In the genomic region with DNA sequence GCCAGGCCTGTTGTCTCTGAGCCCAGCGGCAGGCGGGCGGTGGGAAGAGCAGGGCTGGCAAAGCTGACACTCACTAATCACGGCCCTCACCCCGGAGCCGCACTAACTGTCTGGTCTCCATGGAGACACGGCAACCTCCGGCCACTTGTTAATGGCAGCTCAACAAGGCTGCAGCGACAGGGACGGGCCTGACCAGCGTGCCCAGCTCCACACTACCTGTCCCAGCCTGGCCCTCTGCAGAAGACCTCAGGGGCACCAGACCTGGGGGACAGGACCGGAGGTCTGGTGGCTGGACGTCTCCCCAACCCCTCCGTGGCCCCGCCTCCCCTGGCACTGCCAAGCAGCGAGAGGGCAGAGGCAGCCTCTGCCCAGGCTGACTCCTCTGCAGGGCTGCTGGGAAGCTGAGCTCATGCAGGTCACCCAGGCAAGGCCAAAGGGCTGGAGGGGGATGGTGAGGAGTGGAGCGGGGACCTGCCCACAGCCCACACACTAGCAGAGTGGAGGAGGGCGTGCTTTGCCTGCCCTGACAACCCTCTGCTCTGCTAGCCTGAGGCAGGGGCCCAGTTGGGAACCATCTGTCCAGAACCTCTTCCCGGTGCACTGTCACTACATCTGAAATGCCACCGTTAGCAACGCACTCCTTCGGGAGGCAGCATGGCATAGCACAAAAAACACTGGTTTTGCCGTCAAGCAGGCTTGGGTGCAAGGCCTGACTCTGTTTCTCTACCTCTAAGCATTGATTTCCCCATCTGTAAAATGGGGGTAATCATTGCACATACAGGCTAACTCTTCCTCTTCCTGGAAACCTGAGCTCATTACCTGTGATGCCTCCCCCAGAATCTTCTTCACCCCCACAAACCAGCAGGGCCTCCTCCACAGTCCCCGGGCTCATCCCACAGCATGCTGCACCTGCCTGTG, we compare ENCODE assay signal across 1 cellular context.
TF ChIP-seq lines count a peak whose summit lies in the region.

No MANE protein-coding gene starts in this region.

TF ChIP-seq in HepG2, 621 proteins besides CTCF, POLR2A, EP300 and RAD21 (continued from another document and continues in another):
- TF ChIP-seq CREM (IDR thresholded peaks at IDR 0.05) (no peak), CREM (CRISPR knock-in tag; IDR thresholded peaks at IDR 0.05) (no peak), ZNF672 (CRISPR knock-in tag; IDR thresholded peaks at IDR 0.05) (no peak), HES4 (CRISPR knock-in tag; IDR thresholded peaks at IDR 0.05; ENCODE audit: borderline replicate concordance) (no peak), CREB1 (IDR thresholded peaks at IDR 0.05) (no peak), CREB1 (CRISPR knock-in tag; IDR thresholded peaks at IDR 0.05) (no peak), PAWR (CRISPR knock-in tag; IDR thresholded peaks at IDR 0.05; ENCODE audit: borderline replicate concordance) (no peak), ZNF44 (CRISPR knock-in tag; IDR thresholded peaks at IDR 0.05) (no peak), ZNF207 (IDR thresholded peaks at IDR 0.05; ENCODE audit: borderline replicate concordance) (no peak), ZNF781 (CRISPR knock-in tag; IDR thresholded peaks at IDR 0.05; ENCODE audit: borderline replicate concordance, not compliant biosample characterization) (no peak), ZNF350 (CRISPR knock-in tag; IDR thresholded peaks at IDR 0.05; ENCODE audit: borderline replicate concordance, low read depth) (peak; percentile 20; the same call in 1 of the 2 replicates), ELF3 (CRISPR knock-in tag; IDR thresholded peaks at IDR 0.05) (no peak), FOXP1 (IDR thresholded peaks at IDR 0.05) (no peak), FOXP1 (CRISPR knock-in tag; IDR thresholded peaks at IDR 0.05) (no peak), SRSF9 (IDR thresholded peaks at IDR 0.05; ENCODE audit: borderline replicate concordance, insufficient read depth, low read depth, low read length, poor library complexity, severe bottlenecking) (no peak), FOXC1 (CRISPR knock-in tag; IDR thresholded peaks at IDR 0.05; ENCODE audit: borderline replicate concordance) (no peak), ZNF75D (CRISPR knock-in tag; IDR thresholded peaks at IDR 0.05; ENCODE audit: borderline replicate concordance) (no peak), KDM2A (CRISPR knock-in tag; IDR thresholded peaks at IDR 0.05; ENCODE audit: borderline replicate concordance, low read depth) (no peak), ZNF138 (CRISPR knock-in tag; IDR thresholded peaks at IDR 0.05; ENCODE audit: low read depth) (no peak), ZNF614 (CRISPR knock-in tag; IDR thresholded peaks at IDR 0.05; ENCODE audit: borderline replicate concordance) (no peak), ZNF839 (CRISPR knock-in tag; IDR thresholded peaks at IDR 0.05; ENCODE audit: borderline replicate concordance) (0 out of 2 replicates have a peak, but pooled peaks have one; percentile 69), SRF (IDR thresholded peaks at IDR 0.05; ENCODE audit: low read depth, low read length) (no peak), FIP1L1 (IDR thresholded peaks at IDR 0.05; ENCODE audit: borderline replicate concordance, insufficient read depth, low read depth, low read length) (no peak), ZNF780A (CRISPR knock-in tag; IDR thresholded peaks at IDR 0.05) (no peak), NR2F6 (IDR thresholded peaks at IDR 0.05) (no peak), NR2F6 (CRISPR knock-in tag; IDR thresholded peaks at IDR 0.05) (peak; percentile 66), ZNF232 (CRISPR knock-in tag; IDR thresholded peaks at IDR 0.05; ENCODE audit: borderline replicate concordance) (no peak), ELF1 (CRISPR knock-in tag; IDR thresholded peaks at IDR 0.05) (no peak), JUNB (CRISPR knock-in tag; IDR thresholded peaks at IDR 0.05; ENCODE audit: borderline replicate concordance) (no peak), ZBTB7B (CRISPR knock-in tag; IDR thresholded peaks at IDR 0.05) (no peak), POLR2AphosphoS5 (IDR thresholded peaks at IDR 0.05; ENCODE audit: low read depth, low read length) (no peak), AGO2 (optimal IDR thresholded peaks at IDR 0.05; ENCODE audit: low read depth, low read length) (no peak), FOSL1 (CRISPR knock-in tag; IDR thresholded peaks at IDR 0.05; ENCODE audit: borderline replicate concordance) (no peak), ZSCAN25 (CRISPR knock-in tag; IDR thresholded peaks at IDR 0.05) (no peak), TAF15 (IDR thresholded peaks at IDR 0.05; ENCODE audit: low read depth, low read length, poor library complexity, severe bottlenecking) (peak; percentile 27), HNRNPL (IDR thresholded peaks at IDR 0.05; ENCODE audit: low read depth, low read length) (peak; percentile 99), ZNF891 (CRISPR knock-in tag; IDR thresholded peaks at IDR 0.05) (no peak), NR2C2 (CRISPR knock-in tag; IDR thresholded peaks at IDR 0.05; ENCODE audit: borderline replicate concordance) (no peak), PHF21A (CRISPR knock-in tag; IDR thresholded peaks at IDR 0.05) (no peak), SNAPC2 (CRISPR knock-in tag; IDR thresholded peaks at IDR 0.05) (no peak)
- TF ChIP-seq, protein P1, sequence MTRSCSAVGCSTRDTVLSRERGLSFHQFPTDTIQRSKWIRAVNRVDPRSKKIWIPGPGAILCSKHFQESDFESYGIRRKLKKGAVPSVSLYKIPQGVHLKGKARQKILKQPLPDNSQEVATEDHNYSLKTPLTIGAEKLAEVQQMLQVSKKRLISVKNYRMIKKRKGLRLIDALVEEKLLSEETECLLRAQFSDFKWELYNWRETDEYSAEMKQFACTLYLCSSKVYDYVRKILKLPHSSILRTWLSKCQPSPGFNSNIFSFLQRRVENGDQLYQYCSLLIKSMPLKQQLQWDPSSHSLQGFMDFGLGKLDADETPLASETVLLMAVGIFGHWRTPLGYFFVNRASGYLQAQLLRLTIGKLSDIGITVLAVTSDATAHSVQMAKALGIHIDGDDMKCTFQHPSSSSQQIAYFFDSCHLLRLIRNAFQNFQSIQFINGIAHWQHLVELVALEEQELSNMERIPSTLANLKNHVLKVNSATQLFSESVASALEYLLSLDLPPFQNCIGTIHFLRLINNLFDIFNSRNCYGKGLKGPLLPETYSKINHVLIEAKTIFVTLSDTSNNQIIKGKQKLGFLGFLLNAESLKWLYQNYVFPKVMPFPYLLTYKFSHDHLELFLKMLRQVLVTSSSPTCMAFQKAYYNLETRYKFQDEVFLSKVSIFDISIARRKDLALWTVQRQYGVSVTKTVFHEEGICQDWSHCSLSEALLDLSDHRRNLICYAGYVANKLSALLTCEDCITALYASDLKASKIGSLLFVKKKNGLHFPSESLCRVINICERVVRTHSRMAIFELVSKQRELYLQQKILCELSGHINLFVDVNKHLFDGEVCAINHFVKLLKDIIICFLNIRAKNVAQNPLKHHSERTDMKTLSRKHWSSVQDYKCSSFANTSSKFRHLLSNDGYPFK (CRISPR knock-in tag; IDR thresholded peaks at IDR 0.05; ENCODE audit: borderline replicate concordance), result no peak; the same call in 1 of the 2 replicates
- TF ChIP-seq, protein P2, sequence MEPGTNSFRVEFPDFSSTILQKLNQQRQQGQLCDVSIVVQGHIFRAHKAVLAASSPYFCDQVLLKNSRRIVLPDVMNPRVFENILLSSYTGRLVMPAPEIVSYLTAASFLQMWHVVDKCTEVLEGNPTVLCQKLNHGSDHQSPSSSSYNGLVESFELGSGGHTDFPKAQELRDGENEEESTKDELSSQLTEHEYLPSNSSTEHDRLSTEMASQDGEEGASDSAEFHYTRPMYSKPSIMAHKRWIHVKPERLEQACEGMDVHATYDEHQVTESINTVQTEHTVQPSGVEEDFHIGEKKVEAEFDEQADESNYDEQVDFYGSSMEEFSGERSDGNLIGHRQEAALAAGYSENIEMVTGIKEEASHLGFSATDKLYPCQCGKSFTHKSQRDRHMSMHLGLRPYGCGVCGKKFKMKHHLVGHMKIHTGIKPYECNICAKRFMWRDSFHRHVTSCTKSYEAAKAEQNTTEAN (CRISPR knock-in tag; conservative IDR thresholded peaks at IDR 0.05), result no peak
- TF ChIP-seq, protein P3, sequence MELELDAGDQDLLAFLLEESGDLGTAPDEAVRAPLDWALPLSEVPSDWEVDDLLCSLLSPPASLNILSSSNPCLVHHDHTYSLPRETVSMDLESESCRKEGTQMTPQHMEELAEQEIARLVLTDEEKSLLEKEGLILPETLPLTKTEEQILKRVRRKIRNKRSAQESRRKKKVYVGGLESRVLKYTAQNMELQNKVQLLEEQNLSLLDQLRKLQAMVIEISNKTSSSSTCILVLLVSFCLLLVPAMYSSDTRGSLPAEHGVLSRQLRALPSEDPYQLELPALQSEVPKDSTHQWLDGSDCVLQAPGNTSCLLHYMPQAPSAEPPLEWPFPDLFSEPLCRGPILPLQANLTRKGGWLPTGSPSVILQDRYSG (CRISPR knock-in tag; IDR thresholded peaks at IDR 0.05), result no peak
- TF ChIP-seq, protein P4, sequence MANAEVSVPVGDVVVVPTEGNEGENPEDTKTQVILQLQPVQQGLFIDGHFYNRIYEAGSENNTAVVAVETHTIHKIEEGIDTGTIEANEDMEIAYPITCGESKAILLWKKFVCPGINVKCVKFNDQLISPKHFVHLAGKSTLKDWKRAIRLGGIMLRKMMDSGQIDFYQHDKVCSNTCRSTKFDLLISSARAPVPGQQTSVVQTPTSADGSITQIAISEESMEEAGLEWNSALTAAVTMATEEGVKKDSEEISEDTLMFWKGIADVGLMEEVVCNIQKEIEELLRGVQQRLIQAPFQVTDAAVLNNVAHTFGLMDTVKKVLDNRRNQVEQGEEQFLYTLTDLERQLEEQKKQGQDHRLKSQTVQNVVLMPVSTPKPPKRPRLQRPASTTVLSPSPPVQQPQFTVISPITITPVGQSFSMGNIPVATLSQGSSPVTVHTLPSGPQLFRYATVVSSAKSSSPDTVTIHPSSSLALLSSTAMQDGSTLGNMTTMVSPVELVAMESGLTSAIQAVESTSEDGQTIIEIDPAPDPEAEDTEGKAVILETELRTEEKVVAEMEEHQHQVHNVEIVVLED (CRISPR knock-in tag; IDR thresholded peaks at IDR 0.05; ENCODE audit: borderline replicate concordance), result no peak
- TF ChIP-seq, protein P5, sequence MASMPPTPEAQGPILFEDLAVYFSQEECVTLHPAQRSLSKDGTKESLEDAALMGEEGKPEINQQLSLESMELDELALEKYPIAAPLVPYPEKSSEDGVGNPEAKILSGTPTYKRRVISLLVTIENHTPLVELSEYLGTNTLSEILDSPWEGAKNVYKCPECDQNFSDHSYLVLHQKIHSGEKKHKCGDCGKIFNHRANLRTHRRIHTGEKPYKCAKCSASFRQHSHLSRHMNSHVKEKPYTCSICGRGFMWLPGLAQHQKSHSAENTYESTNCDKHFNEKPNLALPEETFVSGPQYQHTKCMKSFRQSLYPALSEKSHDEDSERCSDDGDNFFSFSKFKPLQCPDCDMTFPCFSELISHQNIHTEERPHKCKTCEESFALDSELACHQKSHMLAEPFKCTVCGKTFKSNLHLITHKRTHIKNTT (CRISPR knock-in tag; IDR thresholded peaks at IDR 0.05), result no peak
- TF ChIP-seq, protein P6, sequence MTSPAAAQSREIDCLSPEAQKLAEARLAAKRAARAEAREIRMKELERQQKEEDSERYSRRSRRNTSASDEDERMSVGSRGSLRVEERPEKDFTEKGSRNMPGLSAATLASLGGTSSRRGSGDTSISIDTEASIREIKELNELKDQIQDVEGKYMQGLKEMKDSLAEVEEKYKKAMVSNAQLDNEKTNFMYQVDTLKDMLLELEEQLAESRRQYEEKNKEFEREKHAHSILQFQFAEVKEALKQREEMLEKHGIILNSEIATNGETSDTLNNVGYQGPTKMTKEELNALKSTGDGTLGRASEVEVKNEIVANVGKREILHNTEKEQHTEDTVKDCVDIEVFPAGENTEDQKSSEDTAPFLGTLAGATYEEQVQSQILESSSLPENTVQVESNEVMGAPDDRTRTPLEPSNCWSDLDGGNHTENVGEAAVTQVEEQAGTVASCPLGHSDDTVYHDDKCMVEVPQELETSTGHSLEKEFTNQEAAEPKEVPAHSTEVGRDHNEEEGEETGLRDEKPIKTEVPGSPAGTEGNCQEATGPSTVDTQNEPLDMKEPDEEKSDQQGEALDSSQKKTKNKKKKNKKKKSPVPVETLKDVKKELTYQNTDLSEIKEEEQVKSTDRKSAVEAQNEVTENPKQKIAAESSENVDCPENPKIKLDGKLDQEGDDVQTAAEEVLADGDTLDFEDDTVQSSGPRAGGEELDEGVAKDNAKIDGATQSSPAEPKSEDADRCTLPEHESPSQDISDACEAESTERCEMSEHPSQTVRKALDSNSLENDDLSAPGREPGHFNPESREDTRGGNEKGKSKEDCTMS (CRISPR knock-in tag; conservative IDR thresholded peaks at IDR 0.05), result no peak
- TF ChIP-seq, protein P7, sequence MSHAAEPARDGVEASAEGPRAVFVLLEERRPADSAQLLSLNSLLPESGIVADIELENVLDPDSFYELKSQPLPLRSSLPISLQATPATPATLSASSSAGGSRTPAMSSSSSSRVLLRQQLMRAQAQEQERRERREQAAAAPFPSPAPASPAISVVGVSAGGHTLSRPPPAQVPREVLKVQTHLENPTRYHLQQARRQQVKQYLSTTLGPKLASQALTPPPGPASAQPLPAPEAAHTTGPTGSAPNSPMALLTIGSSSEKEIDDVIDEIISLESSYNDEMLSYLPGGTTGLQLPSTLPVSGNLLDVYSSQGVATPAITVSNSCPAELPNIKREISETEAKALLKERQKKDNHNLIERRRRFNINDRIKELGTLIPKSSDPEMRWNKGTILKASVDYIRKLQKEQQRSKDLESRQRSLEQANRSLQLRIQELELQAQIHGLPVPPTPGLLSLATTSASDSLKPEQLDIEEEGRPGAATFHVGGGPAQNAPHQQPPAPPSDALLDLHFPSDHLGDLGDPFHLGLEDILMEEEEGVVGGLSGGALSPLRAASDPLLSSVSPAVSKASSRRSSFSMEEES (CRISPR knock-in tag; IDR thresholded peaks at IDR 0.05), result no peak
- TF ChIP-seq, protein P8, sequence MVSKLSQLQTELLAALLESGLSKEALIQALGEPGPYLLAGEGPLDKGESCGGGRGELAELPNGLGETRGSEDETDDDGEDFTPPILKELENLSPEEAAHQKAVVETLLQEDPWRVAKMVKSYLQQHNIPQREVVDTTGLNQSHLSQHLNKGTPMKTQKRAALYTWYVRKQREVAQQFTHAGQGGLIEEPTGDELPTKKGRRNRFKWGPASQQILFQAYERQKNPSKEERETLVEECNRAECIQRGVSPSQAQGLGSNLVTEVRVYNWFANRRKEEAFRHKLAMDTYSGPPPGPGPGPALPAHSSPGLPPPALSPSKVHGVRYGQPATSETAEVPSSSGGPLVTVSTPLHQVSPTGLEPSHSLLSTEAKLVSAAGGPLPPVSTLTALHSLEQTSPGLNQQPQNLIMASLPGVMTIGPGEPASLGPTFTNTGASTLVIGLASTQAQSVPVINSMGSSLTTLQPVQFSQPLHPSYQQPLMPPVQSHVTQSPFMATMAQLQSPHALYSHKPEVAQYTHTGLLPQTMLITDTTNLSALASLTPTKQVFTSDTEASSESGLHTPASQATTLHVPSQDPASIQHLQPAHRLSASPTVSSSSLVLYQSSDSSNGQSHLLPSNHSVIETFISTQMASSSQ (IDR thresholded peaks at IDR 0.05; ENCODE audit: low read depth), result no peak
- TF ChIP-seq, protein P8 (CRISPR knock-in tag; IDR thresholded peaks at IDR 0.05; ENCODE audit: borderline replicate concordance), result peak; percentile 28; the same call in 1 of the 2 replicates
